ENCODE assay signal across 10 cellular contexts in genomic region chr9:69149321-69149807, GRCh38. TPM values are rescaled to one million over a fixed set of nuclear protein-coding genes. Genes with fewer than 3 reads are reported as not detected.
A peak's percentile ranks its signal among the peaks of the same experiment; 100 is the strongest.
DNase-seq lines count a peak whose midpoint lies in the region; ATAC-seq and TF ChIP-seq lines count a peak whose summit lies in the region.
"Had no signal": no experiment of that assay in that cellular context is flagged by ENCODE, and none has a peak within 500 bp of the region (broad histone marks: within the 10 kb centered on the region; RNA-seq: fewer than 3 reads in every experiment).

No MANE protein-coding gene starts in this region.

- H3K4me3 ChIP-seq in body of pancreas (no peak overlapping the region), thoracic aorta (peak overlapping the region; percentile 19)

- H3K9me3 ChIP-seq in body of pancreas (no peaks in the 10 kb centered on the region), thoracic aorta (no peaks in the 10 kb centered on the region)

- intact Hi-C loops in body of pancreas (cut with DNase I): no loop called here

- TF ChIP-seq CTCF in body of pancreas (IDR thresholded peaks at IDR 0.05) (peak in 3 of 7 experiments; percentile 25 to 31 (median 26)), thoracic aorta (IDR thresholded peaks at IDR 0.05) (peak; percentile 64)

- H3K27ac ChIP-seq in body of pancreas: peak overlapping the region in 3 of 4 donors; percentile 30 to 55 (median 35)
- H3K27ac ChIP-seq in thoracic aorta: peak overlapping the region; percentile 32 to 54

- DNase-seq in NCI-H2107 treated with DMSO at 0.1 percent for 48 hours (lab: John Stamatoyannopoulos, UW; ENCODE audit: unreplicated experiment) (peak; percentile 58), NCI-H2107 (lab: John Stamatoyannopoulos, UW) (no peak), body of pancreas (peak in 1 of 4 donors; percentile 25), islet precursor cell (peak; percentile 69), thoracic aorta (ENCODE audit: low spot score) (no peak), SW480 (ENCODE audit: low spot score) (no peak)
- DNase-seq in activated T-cell treated with anti-CD3 and anti-CD28 coated beads, Interleukin-2, amount 50 U/mL, for 1 hour: no peak
- DNase-seq: 8988T, foreskin melanocyte had no signal

- H3K36me3 ChIP-seq in body of pancreas (replicated peaks in 1 of 2; ENCODE audit: insufficient read depth in 1 of 2, low read depth in 2 of 2) (no peaks in the 10 kb centered on the region), thoracic aorta (no peaks in the 10 kb centered on the region)

- WGBS in body of pancreas, 2 donors: 19 to 30% methylated on average over 7 of the region's 7 CpGs

- ATAC-seq in body of pancreas: no peak
- ATAC-seq in thoracic aorta (ENCODE audit: insufficient number of reproducible peaks, low FRiP score, low read depth): peak; percentile 66
- no peak for ATAC-seq in HG02840 (IDR thresholded peaks at IDR 0.05; ENCODE audit: low FRiP score, unreplicated experiment)

- H3K27me3 ChIP-seq in body of pancreas (no peaks in the 10 kb centered on the region), thoracic aorta (replicated peaks; ENCODE audit: insufficient read depth) (no peaks in the 10 kb centered on the region)

- H3K4me1 ChIP-seq in body of pancreas (peaks cover 19% of the 10 kb centered on the region), thoracic aorta (ENCODE audit: control insufficient read depth in 1 of 2, low read depth in 2 of 2) (peaks cover 0 to 28% of the 10 kb centered on the region in 2 donors)

- TF ChIP-seq POLR2A in body of pancreas (IDR thresholded peaks at IDR 0.05): no peak

RNA-seq across cellular contexts. Expression of gene TJP2, which starts 24.7 kb away (rescaled TPM):
- total RNA-seq in body of pancreas (10 to 100 TPM; 60.2 to 79.1 TPM), thoracic aorta (100 to 1,000 TPM; 207 to 226 TPM)

Comparison
In these comparisons a context has a peak if more than half of its experiments do, and no peak if none do; other contexts are left out.
1. DNase-seq: peak in NCI-H2107 treated with DMSO at 0.1 percent for 48 hours (single experiment) and islet precursor cell (single experiment); none in NCI-H2107 (single experiment), thoracic aorta (single experiment), activated T-cell treated with anti-CD3 and anti-CD28 coated beads, Interleukin-2, amount 50 U/mL, for 1 hour (single experiment) and SW480 (single experiment).